In genomic region chr19:48659768-48660167, GRCh38 we compare ENCODE assay signal across 1 cellular context.
A peak's percentile ranks its signal among the peaks of the same experiment; 100 is the strongest.
TF ChIP-seq lines count a peak whose summit lies in the region.

No MANE protein-coding gene starts in this region.

TF ChIP-seq in H1, 55 proteins besides CTCF, POLR2A, EP300 and RAD21:
- TF ChIP-seq RFX5 (IDR thresholded peaks at IDR 0.05; ENCODE audit: borderline replicate concordance, low read depth, low read length): peak; percentile 86
- no peak for TF ChIP-seq BRCA1 (IDR thresholded peaks at IDR 0.05; ENCODE audit: low read depth, low read length)
